11 cellular contexts compared by ENCODE assay signal in the genomic region with DNA sequence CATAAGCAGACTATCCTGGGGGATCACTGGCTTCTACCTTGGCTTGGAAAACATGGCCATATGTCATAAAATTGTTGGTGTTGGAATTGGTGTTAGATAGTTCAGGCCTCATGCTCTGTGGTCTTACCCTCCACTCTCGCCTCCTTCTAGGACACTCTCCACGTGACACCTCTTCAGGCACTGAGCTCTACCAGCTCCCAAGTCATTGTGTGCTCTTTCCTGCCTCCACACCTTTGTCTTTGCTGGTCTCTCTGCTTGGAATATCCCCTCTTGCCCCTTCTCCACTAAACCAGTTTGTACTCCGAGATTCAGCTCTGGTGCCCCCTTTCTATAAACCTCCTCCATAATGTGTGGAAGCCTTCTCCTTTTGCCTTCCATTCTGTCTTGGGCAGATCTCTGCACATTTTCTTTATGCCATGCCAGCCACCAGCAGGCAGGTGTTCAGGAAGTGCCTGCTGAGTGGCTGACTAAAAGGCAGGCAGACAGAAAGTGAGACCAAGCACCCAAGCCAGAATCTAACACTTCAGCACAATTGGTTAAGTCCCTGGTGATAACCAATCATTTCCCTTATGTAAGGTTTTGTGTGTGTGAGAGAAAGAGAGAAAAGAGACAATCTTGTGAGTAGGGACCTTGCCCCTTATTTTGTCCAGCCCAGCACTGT. TPM values are rescaled to one million over a fixed set of nuclear protein-coding genes. Genes with fewer than 3 reads are reported as not detected.
A peak's percentile ranks its signal among the peaks of the same experiment; 100 is the strongest.
DNase-seq lines count a peak whose midpoint lies in the region; ATAC-seq and TF ChIP-seq lines count a peak whose summit lies in the region.
"Had no signal": no experiment of that assay in that cellular context is flagged by ENCODE, and none has a peak within 500 bp of the region (broad histone marks: within the 10 kb centered on the region; RNA-seq: fewer than 3 reads in every experiment).

No MANE protein-coding gene starts in this region.

- peak overlapping the region in 9 of 10 donors; percentile 26 to 78 (median 58) for H3K27ac ChIP-seq in heart right ventricle
- H3K27ac ChIP-seq: adrenal gland, HL-60 had no signal

- no peaks in the 10 kb centered on the region for H3K27me3 ChIP-seq in heart right ventricle
- H3K27me3 ChIP-seq: adrenal gland had no signal

- peaks cover 8% of the 10 kb centered on the region for H3K4me1 Mint-ChIP-seq in type B pancreatic cell (ENCODE audit: unreplicated experiment)
- H3K4me1 Mint-ChIP-seq in immature natural killer cell, result no peaks in the 10 kb centered on the region

- no peak for TF ChIP-seq CTCF in heart right ventricle (IDR thresholded peaks at IDR 0.05)
- no peak for TF ChIP-seq CTCF in type B pancreatic cell (conservative IDR thresholded peaks at IDR 0.05)

- no peaks in the 10 kb centered on the region for H3K27me3 Mint-ChIP-seq in type B pancreatic cell
- H3K27me3 Mint-ChIP-seq in immature natural killer cell (ENCODE audit: low read depth in 3 of 3), result no peaks in the 10 kb centered on the region

- no peaks in the 10 kb centered on the region for H3K9me3 Mint-ChIP-seq in type B pancreatic cell
- no peaks in the 10 kb centered on the region for H3K9me3 Mint-ChIP-seq in immature natural killer cell

- peaks cover 0 to 32% (median 14%) of the 10 kb centered on the region in 9 donors for H3K4me1 ChIP-seq in heart right ventricle
- H3K4me1 ChIP-seq: adrenal gland had no signal

- DNase-seq in heart right ventricle, result no peak
- no peak for DNase-seq in Right ventricle myocardium inferior (ENCODE audit: missing footprints)
- peak; percentile 62 for DNase-seq in NCI-H524 treated with DMSO at 0.1 percent for 48 hours (lab: John Stamatoyannopoulos, UW)
- no peak for DNase-seq in type B pancreatic cell (ENCODE audit: extremely low spot score, unreplicated experiment)
- no peak for DNase-seq in immature natural killer cell
- DNase-seq in sciatic nerve (ENCODE audit: low spot score), result no peak
- DNase-seq in NK-92 treated with Interleukin-12 subunit alpha and Interleukin-12 subunit beta, amount 100 ng/mL, for 24 hours (lab: John Stamatoyannopoulos, UW), result no peak
- DNase-seq: Calu3 had no signal

- H3K4me3 Mint-ChIP-seq in type B pancreatic cell (no peak overlapping the region), immature natural killer cell (no peak overlapping the region)

- no peaks in the 10 kb centered on the region for H3K36me3 ChIP-seq in heart right ventricle
- H3K36me3 ChIP-seq: adrenal gland had no signal

- intact Hi-C loops in heart right ventricle (cut with DNase I), result loop anchor here in 1 of 10 donors (10.0 kb wide), 1 partner anchor 410 kb away; no protein-coding TSS in a partner anchor
- intact Hi-C loops in Right ventricle myocardium inferior (cut with DNase I), result no loop called here
- intact Hi-C loops in sciatic nerve (cut with DNase I), result no loop called here

- H3K4me3 ChIP-seq in heart right ventricle, result no peak overlapping the region
- H3K4me3 ChIP-seq: adrenal gland had no signal

- H3K9me3 ChIP-seq in heart right ventricle, result no peaks in the 10 kb centered on the region
- H3K9me3 ChIP-seq: adrenal gland had no signal

- no peak for ATAC-seq in heart right ventricle
- ATAC-seq in Right ventricle myocardium inferior, result no peak
- ATAC-seq in HG02763 (IDR thresholded peaks at IDR 0.05; ENCODE audit: unreplicated experiment), result peak; percentile 63
- ATAC-seq in sciatic nerve, result no peak

- H3K27ac Mint-ChIP-seq in type B pancreatic cell (peak overlapping the region; percentile 14), immature natural killer cell (peak overlapping the region in 1 of 6 donors; percentile 20)

- WGBS in heart right ventricle, 2 donors, result 86 to 93% methylated on average over 3 of the region's 3 CpGs

- H3K36me3 Mint-ChIP-seq in type B pancreatic cell (no peaks in the 10 kb centered on the region), immature natural killer cell (peaks cover 0 to 4% (median 0%) of the 10 kb centered on the region in 3 donors)

RNA-seq across cellular contexts. Expression of a gene that starts 37.7 kb away (rescaled TPM):
- total RNA-seq in heart right ventricle, result 100 to 1,000 TPM in 4 of 10 donors, 10 to 100 TPM in 6; 80.2 to 114 (median 99.4) TPM
- 10 to 100 TPM; 17.6 to 52.9 TPM for polyA plus RNA-seq in heart right ventricle
- total RNA-seq in Right ventricle myocardium inferior, result 92.5 TPM
- total RNA-seq in type B pancreatic cell (ENCODE audit: low replicate concordance), result 56.9 and 67.5 TPM in 2 replicates
- 10 to 100 TPM; 47.6 to 55.8 (median 52.3) TPM for polyA plus RNA-seq in immature natural killer cell
- 60.0 TPM for total RNA-seq in sciatic nerve

RNA-seq across cellular contexts. Expression of a gene that starts 53.7 kb away (rescaled TPM):
- total RNA-seq in heart right ventricle, result 10 to 100 TPM in 3 of 10 donors, 1 to 10 TPM in 7; 7.0 to 13.7 (median 9.1) TPM
- polyA plus RNA-seq in heart right ventricle, result 1 to 10 TPM; 2.6 to 3.7 TPM
- total RNA-seq in Right ventricle myocardium inferior, result 6.9 TPM
- 27.5 and 37.2 TPM in 2 replicates for total RNA-seq in type B pancreatic cell (ENCODE audit: low replicate concordance)
- polyA plus RNA-seq in immature natural killer cell, result 1 to 10 TPM; 2.5 to 9.9 (median 3.7) TPM
- total RNA-seq in sciatic nerve, result 26.3 TPM
